Comparison of ENCODE assay signal across 8 cellular contexts in genomic region chr9:132354645-132355355, GRCh38. TPM values are rescaled to one million over a fixed set of nuclear protein-coding genes. Genes with fewer than 3 reads are reported as not detected.
DNase-seq lines count a peak whose midpoint lies in the region; ATAC-seq and TF ChIP-seq lines count a peak whose summit lies in the region.

A gene with protein sequence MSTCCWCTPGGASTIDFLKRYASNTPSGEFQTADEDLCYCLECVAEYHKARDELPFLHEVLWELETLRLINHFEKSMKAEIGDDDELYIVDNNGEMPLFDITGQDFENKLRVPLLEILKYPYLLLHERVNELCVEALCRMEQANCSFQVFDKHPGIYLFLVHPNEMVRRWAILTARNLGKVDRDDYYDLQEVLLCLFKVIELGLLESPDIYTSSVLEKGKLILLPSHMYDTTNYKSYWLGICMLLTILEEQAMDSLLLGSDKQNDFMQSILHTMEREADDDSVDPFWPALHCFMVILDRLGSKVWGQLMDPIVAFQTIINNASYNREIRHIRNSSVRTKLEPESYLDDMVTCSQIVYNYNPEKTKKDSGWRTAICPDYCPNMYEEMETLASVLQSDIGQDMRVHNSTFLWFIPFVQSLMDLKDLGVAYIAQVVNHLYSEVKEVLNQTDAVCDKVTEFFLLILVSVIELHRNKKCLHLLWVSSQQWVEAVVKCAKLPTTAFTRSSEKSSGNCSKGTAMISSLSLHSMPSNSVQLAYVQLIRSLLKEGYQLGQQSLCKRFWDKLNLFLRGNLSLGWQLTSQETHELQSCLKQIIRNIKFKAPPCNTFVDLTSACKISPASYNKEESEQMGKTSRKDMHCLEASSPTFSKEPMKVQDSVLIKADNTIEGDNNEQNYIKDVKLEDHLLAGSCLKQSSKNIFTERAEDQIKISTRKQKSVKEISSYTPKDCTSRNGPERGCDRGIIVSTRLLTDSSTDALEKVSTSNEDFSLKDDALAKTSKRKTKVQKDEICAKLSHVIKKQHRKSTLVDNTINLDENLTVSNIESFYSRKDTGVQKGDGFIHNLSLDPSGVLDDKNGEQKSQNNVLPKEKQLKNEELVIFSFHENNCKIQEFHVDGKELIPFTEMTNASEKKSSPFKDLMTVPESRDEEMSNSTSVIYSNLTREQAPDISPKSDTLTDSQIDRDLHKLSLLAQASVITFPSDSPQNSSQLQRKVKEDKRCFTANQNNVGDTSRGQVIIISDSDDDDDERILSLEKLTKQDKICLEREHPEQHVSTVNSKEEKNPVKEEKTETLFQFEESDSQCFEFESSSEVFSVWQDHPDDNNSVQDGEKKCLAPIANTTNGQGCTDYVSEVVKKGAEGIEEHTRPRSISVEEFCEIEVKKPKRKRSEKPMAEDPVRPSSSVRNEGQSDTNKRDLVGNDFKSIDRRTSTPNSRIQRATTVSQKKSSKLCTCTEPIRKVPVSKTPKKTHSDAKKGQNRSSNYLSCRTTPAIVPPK (N-terminal part only) (minus strand): TSS chr9:132354986. CDS start chr9:132349428, 5,558 bp downstream.

- H2AFZ ChIP-seq in parathyroid adenoma, result peak within 1 kb of the TSS; percentile 48

- no peaks in the 10 kb centered on the region for H3K27me3 ChIP-seq in adipocyte (replicated peaks; ENCODE audit: control insufficient read depth, insufficient read depth, low read length)
- H3K27me3 ChIP-seq in cardiac muscle cell, result no peaks in the 10 kb centered on the region
- H3K27me3 ChIP-seq in parathyroid adenoma (ENCODE audit: control insufficient read depth, insufficient read depth, low read length), result no peaks in the 10 kb centered on the region
- no peaks in the 10 kb centered on the region for H3K27me3 ChIP-seq in tibial artery

- peak within 1 kb of the TSS; percentile 86 for H3K4me2 ChIP-seq in parathyroid adenoma (ENCODE audit: low read length)

- H3K9ac ChIP-seq in adipocyte (ENCODE audit: low read length), result peak within 1 kb of the TSS; percentile 98
- H3K9ac ChIP-seq in parathyroid adenoma, result peak within 1 kb of the TSS; percentile 59

- H3K79me2 ChIP-seq in parathyroid adenoma, result peaks cover 2% of the 10 kb centered on the region

- peak; percentile 100 for DNase-seq in GM13976 (ENCODE audit: low spot score)
- peak; percentile 84 for DNase-seq in NCI-H1436 treated with DMSO at 0.1 percent for 48 hours (lab: John Stamatoyannopoulos, UW)
- DNase-seq in T follicular helper cell (ENCODE audit: low read depth), result peak; percentile 89
- DNase-seq in adipocyte (ENCODE audit: low read depth), result peak; percentile 99
- peak; percentile 99 for DNase-seq in cardiac muscle cell (ENCODE audit: low read depth in 1 of 2, low spot score in 1 of 2)
- DNase-seq in tibial artery, result peak; percentile 96 to 98

- ATAC-seq in HG02852 (IDR thresholded peaks at IDR 0.05; ENCODE audit: unreplicated experiment), result peak; percentile 84

- H3K4me1 ChIP-seq in adipocyte (ENCODE audit: control insufficient read depth, insufficient read depth, low read length) (peaks cover 37% of the 10 kb centered on the region), cardiac muscle cell (ENCODE audit: low read depth) (peaks cover 4% of the 10 kb centered on the region), parathyroid adenoma (peaks cover 2% of the 10 kb centered on the region), tibial artery (peaks cover 0 to 33% (median 23%) of the 10 kb centered on the region in 4 donors)

- H3K4me3 ChIP-seq in adipocyte (ENCODE audit: low read length), result peak within 1 kb of the TSS; percentile 89
- H3K4me3 ChIP-seq in cardiac muscle cell, result peak within 1 kb of the TSS; percentile 91
- peak within 1 kb of the TSS; percentile 64 for H3K4me3 ChIP-seq in parathyroid adenoma (ENCODE audit: low read depth, low read length)
- H3K4me3 ChIP-seq in tibial artery, result peak within 1 kb of the TSS; percentile 83 to 98

- peak within 1 kb of the TSS; percentile 91 for H3K27ac ChIP-seq in cardiac muscle cell
- peak within 1 kb of the TSS; percentile 79 for H3K27ac ChIP-seq in parathyroid adenoma
- peak within 1 kb of the TSS; percentile 83 to 92 for H3K27ac ChIP-seq in tibial artery

- H3K36me3 ChIP-seq in adipocyte (ENCODE audit: control insufficient read depth, insufficient read depth, low read length, severe bottlenecking) (peaks cover 29% of the 10 kb centered on the region), cardiac muscle cell (peaks cover 25% of the 10 kb centered on the region), parathyroid adenoma (ENCODE audit: control insufficient read depth, insufficient read depth, low read length) (no peaks in the 10 kb centered on the region), tibial artery (peaks cover 14 to 33% (median 32%) of the 10 kb centered on the region in 3 donors)

- TF ChIP-seq CTCF in GM13976 (IDR thresholded peaks at IDR 0.05; ENCODE audit: borderline replicate concordance, control extremely low read depth, extremely low read depth, insufficient read depth, missing control alignments) (no peak), cardiac muscle cell (IDR thresholded peaks at IDR 0.05; ENCODE audit: low read depth, low read length) (no peak), parathyroid adenoma (IDR thresholded peaks at IDR 0.05) (no peak), tibial artery (IDR thresholded peaks at IDR 0.05) (no peak)

- H3K9me3 ChIP-seq in adipocyte (ENCODE audit: control insufficient read depth, low read length), result no peaks in the 10 kb centered on the region
- no peaks in the 10 kb centered on the region for H3K9me3 ChIP-seq in cardiac muscle cell (ENCODE audit: low read depth)
- no peaks in the 10 kb centered on the region for H3K9me3 ChIP-seq in parathyroid adenoma (ENCODE audit: control insufficient read depth, low read length)
- no peaks in the 10 kb centered on the region for H3K9me3 ChIP-seq in tibial artery

- in situ Hi-C loops in GM13976 (cut with MboI; ENCODE audit: low sequenced_read_pairs, unreplicated experiment), result no loop called here

- intact Hi-C loops in tibial artery (cut with DNase I; ENCODE audit: low total_unique reads), result no loop called here

RNA-seq across cellular contexts. Expression of the gene that starts here (rescaled TPM):
- 34.0 and 35.1 TPM in 2 replicates for total RNA-seq in cardiac muscle cell
- 9.7 and 16.2 TPM in 2 replicates for polyA plus RNA-seq in cardiac muscle cell

Comparison
In these comparisons a context has a peak if more than half of its experiments do, and no peak if none do; other contexts are left out.
1. Peak in every context shown above with its lines: DNase-seq, ATAC-seq, H3K4me3 ChIP-seq and H3K27ac ChIP-seq.